ENCODE assay signal across 20 cellular contexts in genomic region chr1:101592861-101593260, GRCh38.
DNase-seq lines count a peak whose midpoint lies in the region; TF ChIP-seq lines count a peak whose summit lies in the region.
"Had no signal": no experiment of that assay in that cellular context is flagged by ENCODE, and none has a peak within 500 bp of the region (broad histone marks: within the 10 kb centered on the region; RNA-seq: fewer than 3 reads in every experiment).

No MANE protein-coding gene starts in this region.

- H4K91ac ChIP-seq in neuronal stem cell (ENCODE audit: low read depth, low read length, poor library complexity), result no peak overlapping the region

- dilution Hi-C loops in mammary epithelial cell (cut with HindIII; ENCODE audit: low sequenced_read_pairs), result no loop called here

- no peak overlapping the region for H3K9ac ChIP-seq in mammary epithelial cell (ENCODE audit: insufficient read depth, low read length)
- no peak overlapping the region for H3K9ac ChIP-seq in neuronal stem cell (ENCODE audit: low read depth, low read length, poor library complexity)
- H3K9ac ChIP-seq: neural progenitor cell had no signal

- H3K36me3 ChIP-seq in mammary epithelial cell (ENCODE audit: insufficient read depth, low read length), result no peaks in the 10 kb centered on the region
- H3K36me3 ChIP-seq in esophagus squamous epithelium, result no peaks in the 10 kb centered on the region
- no peaks in the 10 kb centered on the region for H3K36me3 ChIP-seq in neuronal stem cell (replicated peaks in 1 of 2; ENCODE audit: control insufficient read depth in 2 of 2, insufficient read depth in 2 of 2, low read length in 2 of 2)
- H3K36me3 ChIP-seq: HAP-1, neural progenitor cell, sigmoid colon had no signal

- no peak overlapping the region for H4K8ac ChIP-seq in neuronal stem cell (ENCODE audit: low read depth, low read length)

- H3K9me3 ChIP-seq in mammary epithelial cell (replicated peaks; ENCODE audit: insufficient read depth, low read length) (no peaks in the 10 kb centered on the region), esophagus squamous epithelium (no peaks in the 10 kb centered on the region), neuronal stem cell (replicated peaks in 1 of 2; ENCODE audit: control insufficient read depth in 2 of 2, insufficient read depth in 1 of 2, low read depth in 1 of 2, low read length in 2 of 2) (no peaks in the 10 kb centered on the region)
- H3K9me3 ChIP-seq: HAP-1, sigmoid colon had no signal

- no peaks in the 10 kb centered on the region for H3K79me2 ChIP-seq in mammary epithelial cell (ENCODE audit: insufficient read depth, low read length)

- DNase-seq in DMS153 treated with DMSO at 0.1 percent for 48 hours (lab: John Stamatoyannopoulos, UW; ENCODE audit: unreplicated experiment), result peak; percentile 75
- peak; percentile 91 for DNase-seq in NCI-H1105 (lab: John Stamatoyannopoulos, UW)
- peak; percentile 94 for DNase-seq in NCI-H748 (lab: John Stamatoyannopoulos, UW; ENCODE audit: unreplicated experiment)
- peak; percentile 2 for DNase-seq in mammary epithelial cell
- no peak for DNase-seq in esophagus squamous epithelium (lab: John Stamatoyannopoulos, UW)
- DNase-seq in neuronal stem cell (ENCODE audit: low spot score), result no peak
- DNase-seq in NCI-H82 treated with DMSO at 0.1 percent for 48 hours (lab: John Stamatoyannopoulos, UW; ENCODE audit: unreplicated experiment), result no peak
- no peak for DNase-seq in D341Med (ENCODE audit: low spot score)
- DNase-seq: activated CD4-positive, alpha-beta T cell treated with anti-CD3 and anti-CD28 coated beads for 4 hours; activated naive CD4-positive, alpha-beta T cell treated with anti-CD3 and anti-CD28 coated beads, Interleukin-2, amount 50 U/mL, for 16 hours; left colon; NCI-H2171 treated with DMSO at 0.1 percent for 48 hours; PC-9; SHP77 treated with DMSO at 0.1 percent for 48 hours; sigmoid colon; stimulated activated naive CD8-positive, alpha-beta T cell treated with anti-CD3 and anti-CD28 coated beads, Interleukin-15, Interleukin-2, amounts not matched to agents 100 U/mL and 50 U/mL, for 24 hours; T-cell had no signal

- H4K20me1 ChIP-seq in mammary epithelial cell (ENCODE audit: insufficient read depth, low read length), result no peaks in the 10 kb centered on the region

- 87% methylated on average over 1 of the region's 1 CpG for WGBS in mammary epithelial cell (ENCODE audit: low coverage, missing lambda C conversion rate)
- 61 to 74% methylated on average over 1 of the region's 1 CpG for WGBS in esophagus squamous epithelium, 2 donors
- WGBS in neuronal stem cell (ENCODE audit: extremely low coverage in 2 of 2, insufficient read length in 2 of 2, insufficient replicate concordance in 1 of 2), 2 donors, result no CpG with 5 or more reads among the region's 1 CpG

- no peaks in the 10 kb centered on the region for H3K4me1 ChIP-seq in mammary epithelial cell (ENCODE audit: insufficient read depth, low read length)
- H3K4me1 ChIP-seq in esophagus squamous epithelium, result no peaks in the 10 kb centered on the region
- H3K4me1 ChIP-seq in neuronal stem cell (ENCODE audit: control insufficient read depth in 2 of 2, insufficient read depth in 1 of 2, low read depth in 1 of 2, low read length in 2 of 2), result no peaks in the 10 kb centered on the region
- H3K4me1 ChIP-seq: HAP-1, neural progenitor cell, sigmoid colon had no signal

- no peak overlapping the region for H3K23ac ChIP-seq in neuronal stem cell (ENCODE audit: low read depth, low read length, poor library complexity)

- no peak overlapping the region for H2BK120ac ChIP-seq in neuronal stem cell (ENCODE audit: low read depth, low read length)

- no peak overlapping the region for H2BK5ac ChIP-seq in neuronal stem cell (ENCODE audit: low read length)

- intact Hi-C loops in mammary epithelial cell (cut with micrococcal nuclease), result no loop called here
- intact Hi-C loops in esophagus squamous epithelium (cut with DNase I), result no loop called here

- H3K4me2 ChIP-seq in mammary epithelial cell (ENCODE audit: insufficient read depth, low read depth, low read length) (no peak overlapping the region), neuronal stem cell (ENCODE audit: insufficient read depth, low read length, poor library complexity, severe bottlenecking) (no peak overlapping the region)
- H3K4me2 ChIP-seq: neural progenitor cell, PC-9 had no signal

- H3K27me3 ChIP-seq in mammary epithelial cell (ENCODE audit: insufficient read depth, low read length) (peaks cover 2% of the 10 kb centered on the region), esophagus squamous epithelium (no peaks in the 10 kb centered on the region), neuronal stem cell (ENCODE audit: control insufficient read depth in 3 of 3, insufficient read depth in 3 of 3, low read depth in 1 of 3, low read length in 3 of 3) (no peaks in the 10 kb centered on the region)
- H3K27me3 ChIP-seq: neural progenitor cell, sigmoid colon had no signal

- TF ChIP-seq CTCF in mammary epithelial cell (conservative IDR thresholded peaks at IDR 0.05 in 1 of 2, IDR thresholded peaks at IDR 0.05 in 1 of 2; ENCODE audit: extremely low read depth in 1 of 2, insufficient read depth in 1 of 2, low read depth in 1 of 2, low read length in 2 of 2) (no peak), esophagus squamous epithelium (IDR thresholded peaks at IDR 0.05) (no peak)

- no peak overlapping the region for H2AK5ac ChIP-seq in neuronal stem cell (ENCODE audit: low read depth, low read length)

- H3K14ac ChIP-seq in neuronal stem cell (ENCODE audit: low read length), result no peak overlapping the region

- no peak overlapping the region for H3K18ac ChIP-seq in neuronal stem cell (ENCODE audit: low read length)

- CTCF ChIA-PET in mammary epithelial cell (lab: Charles Lee; ENCODE audit: low non-redundant PET), result no interaction called here

- no peak overlapping the region for H3K4ac ChIP-seq in neuronal stem cell (ENCODE audit: low read length)

- BruUV-seq in mammary epithelial cell (replicated peaks; lab: Mats Ljungman, UMichigan), result no TSS peak

- in situ Hi-C loops in mammary epithelial cell (cut with MboI; ENCODE audit: low sequenced_read_pairs in 2 of 2), result no loop called here

- no peak overlapping the region for H3K4me3 ChIP-seq in mammary epithelial cell (replicated peaks in 1 of 3; ENCODE audit: insufficient read depth in 1 of 3, low read depth in 2 of 3, low read length in 3 of 3)
- H3K4me3 ChIP-seq in esophagus squamous epithelium, result no peak overlapping the region
- H3K4me3 ChIP-seq in neuronal stem cell (ENCODE audit: low read length in 2 of 2), result no peak overlapping the region
- H3K4me3 ChIP-seq: HAP-1, neural progenitor cell, PC-9, sigmoid colon had no signal

- no peak overlapping the region for H2BK15ac ChIP-seq in neuronal stem cell (ENCODE audit: low read length)

- no peak for TF ChIP-seq POLR2A in esophagus squamous epithelium (IDR thresholded peaks at IDR 0.05)

- H2AFZ ChIP-seq in mammary epithelial cell (ENCODE audit: low read depth, low read length) (no peak overlapping the region), neuronal stem cell (ENCODE audit: low read length) (no peak overlapping the region)
- H2AFZ ChIP-seq: neural progenitor cell, PC-9 had no signal

- H3K27ac ChIP-seq in mammary epithelial cell (ENCODE audit: insufficient read depth, low read depth, low read length), result no peak overlapping the region
- H3K27ac ChIP-seq in esophagus squamous epithelium, result no peak overlapping the region
- H3K27ac ChIP-seq in neuronal stem cell (replicated peaks; ENCODE audit: low read length), result no peak overlapping the region
- H3K27ac ChIP-seq: C4-2B, neural progenitor cell, PC-9, sigmoid colon had no signal

- H2BK12ac ChIP-seq in neuronal stem cell (ENCODE audit: low read length), result no peak overlapping the region

- H3K79me1 ChIP-seq in neuronal stem cell (ENCODE audit: low read depth, low read length), result no peaks in the 10 kb centered on the region

Comparison
In these comparisons a context has a peak if more than half of its experiments do, and no peak if none do; other contexts are left out.
1. DNase-seq: peak in DMS153 treated with DMSO at 0.1 percent for 48 hours (single experiment), NCI-H1105 (single experiment), NCI-H748 (single experiment) and mammary epithelial cell (single experiment); none in esophagus squamous epithelium (single experiment), neuronal stem cell (single experiment), NCI-H82 treated with DMSO at 0.1 percent for 48 hours (single experiment) and D341Med (single experiment).